ENCODE assay signal across 11 cellular contexts in genomic region chr21:44794031-44794374, GRCh38. TPM values are rescaled to one million over a fixed set of nuclear protein-coding genes. Genes with fewer than 3 reads are reported as not detected.
DNase-seq lines count a peak whose midpoint lies in the region; ATAC-seq and TF ChIP-seq lines count a peak whose summit lies in the region.
"Had no signal": no experiment of that assay in that cellular context is flagged by ENCODE, and none has a peak within 500 bp of the region (broad histone marks: within the 10 kb centered on the region; RNA-seq: fewer than 3 reads in every experiment).

No MANE protein-coding gene starts in this region.

- no peak overlapping the region for H3K14ac ChIP-seq in mesenchymal stem cell (ENCODE audit: low read length in 2 of 2)

- H3K4ac ChIP-seq in mesenchymal stem cell (ENCODE audit: low read depth in 1 of 2, low read length in 2 of 2): no peak overlapping the region

- no peak for DNase-seq in Caco-2
- no peak for DNase-seq in adipocyte (ENCODE audit: low read depth)
- no peak for DNase-seq in mesenchymal stem cell
- DNase-seq in NCI-H1436 treated with DMSO at 0.1 percent for 48 hours (lab: John Stamatoyannopoulos, UW): no peak

- peaks cover 2% of the 10 kb centered on the region; the same call in 1 of the 2 replicates for H3K36me3 ChIP-seq in Caco-2 (ENCODE audit: control insufficient read depth, insufficient read depth, low read length)
- H3K36me3 ChIP-seq in adipocyte (ENCODE audit: control insufficient read depth, insufficient read depth, low read length, severe bottlenecking): peaks cover 20% of the 10 kb centered on the region
- H3K36me3 ChIP-seq in mesenchymal stem cell (ENCODE audit: control insufficient read depth in 1 of 2, insufficient read depth in 2 of 2, low read depth in 1 of 2, low read length in 2 of 2): peaks cover 7 to 36% of the 10 kb centered on the region in 2 experiments

- WGBS in mesenchymal stem cell: 93% methylated on average over 1 of the region's 1 CpG

- no peak overlapping the region for H2BK5ac ChIP-seq in mesenchymal stem cell (ENCODE audit: low read depth, low read length, poor library complexity, severe bottlenecking)

- no peak overlapping the region for H3K18ac ChIP-seq in mesenchymal stem cell (ENCODE audit: low read depth in 1 of 2, low read length in 2 of 2)

- no peak overlapping the region for H3K4me3 ChIP-seq in Caco-2 (ENCODE audit: low read depth, low read length)
- no peak overlapping the region for H3K4me3 ChIP-seq in adipocyte (ENCODE audit: low read length)
- no peak overlapping the region for H3K4me3 ChIP-seq in mesenchymal stem cell (ENCODE audit: insufficient read depth in 1 of 2, low read depth in 1 of 2, low read length in 2 of 2)
- H3K4me3 ChIP-seq: GM23248, PC-9, SJCRH30 had no signal

- ATAC-seq in GM19324 (IDR thresholded peaks at IDR 0.05; ENCODE audit: low FRiP score, unreplicated experiment): no peak
- ATAC-seq in HG03354 (IDR thresholded peaks at IDR 0.05; ENCODE audit: poor library complexity, severe bottlenecking, unreplicated experiment): no peak

- H3K27me3 ChIP-seq in Caco-2 (replicated peaks; ENCODE audit: control insufficient read depth, insufficient read depth, low read length): no peaks in the 10 kb centered on the region
- H3K27me3 ChIP-seq in adipocyte (replicated peaks; ENCODE audit: control insufficient read depth, insufficient read depth, low read length): no peaks in the 10 kb centered on the region
- H3K27me3 ChIP-seq in mesenchymal stem cell (ENCODE audit: control insufficient read depth in 1 of 2, insufficient read depth in 1 of 2, low read length in 2 of 2): no peaks in the 10 kb centered on the region
- H3K27me3 ChIP-seq: SJCRH30 had no signal

- no peak overlapping the region for H3K23ac ChIP-seq in mesenchymal stem cell (ENCODE audit: low read length in 2 of 2)

- H2BK120ac ChIP-seq in mesenchymal stem cell (ENCODE audit: low read depth, low read length): no peak overlapping the region

- BruUV-seq in Caco-2 (replicated peaks; lab: Mats Ljungman, UMichigan): no TSS peak

- no peak overlapping the region for H2BK12ac ChIP-seq in mesenchymal stem cell (ENCODE audit: low read length in 2 of 2)

- POLR2A ChIA-PET in Caco-2 (lab: Charles Lee): no interaction called here

- H3K9me3 ChIP-seq in Caco-2: no peaks in the 10 kb centered on the region
- no peaks in the 10 kb centered on the region for H3K9me3 ChIP-seq in adipocyte (ENCODE audit: control insufficient read depth, low read length)
- H3K9me3 ChIP-seq in mesenchymal stem cell (ENCODE audit: control insufficient read depth, low read length): no peaks in the 10 kb centered on the region
- H3K9me3 ChIP-seq: SJCRH30 had no signal

- no peak overlapping the region for H2BK15ac ChIP-seq in mesenchymal stem cell (ENCODE audit: low read depth, poor library complexity, severe bottlenecking)

- H2AFZ ChIP-seq in mesenchymal stem cell (ENCODE audit: low read depth, low read length): no peak overlapping the region
- H2AFZ ChIP-seq: GM23248, PC-9 had no signal

- intact Hi-C loops in Caco-2 (cut with micrococcal nuclease; ENCODE audit: unreplicated experiment): loop anchor here (10.0 kb wide), 1 partner anchor 279 kb away; no protein-coding TSS in a partner anchor

- H3K36me3 Mint-ChIP-seq in Caco-2 (ENCODE audit: insufficient read depth, unreplicated experiment) (peaks cover 48% of the 10 kb centered on the region), IgD-negative memory B cell (peaks cover 6% of the 10 kb centered on the region)

- H3K9ac ChIP-seq in adipocyte (ENCODE audit: low read length): peak overlapping the region; percentile 8
- peak overlapping the region; percentile 27 for H3K9ac ChIP-seq in mesenchymal stem cell (ENCODE audit: low read length)
- H3K9ac ChIP-seq: GM23248 had no signal

- CTCF ChIA-PET in Caco-2 (lab: Charles Lee): interaction anchor here (0.6 to 2.1 kb wide), 18 partner anchors 9 to 452 kb away, joined by 3 to 46 read pairs (median 4); partner anchors contain the start of gene PTTG1IP

- H3K4me3 Mint-ChIP-seq in Caco-2 (ENCODE audit: unreplicated experiment) (no peak overlapping the region), IgD-negative memory B cell (no peak overlapping the region)

- no peak overlapping the region for H3K4me2 ChIP-seq in mesenchymal stem cell (ENCODE audit: low read length, poor library complexity, severe bottlenecking)
- H3K4me2 ChIP-seq: PC-9 had no signal

- peaks cover 19% of the 10 kb centered on the region for H3K4me1 Mint-ChIP-seq in Caco-2 (ENCODE audit: low read depth, unreplicated experiment)
- peaks cover 37 to 45% (median 45%) of the 10 kb centered on the region in 3 donors for H3K4me1 Mint-ChIP-seq in IgD-negative memory B cell

- no peak overlapping the region for H4K8ac ChIP-seq in mesenchymal stem cell (ENCODE audit: low read length)

- H3K27ac ChIP-seq in mesenchymal stem cell (ENCODE audit: low read length, poor library complexity, severe bottlenecking): no peak overlapping the region
- H3K27ac ChIP-seq: C4-2B, GM23248, PC-9, SJCRH30 had no signal

- no peaks in the 10 kb centered on the region for H3K27me3 Mint-ChIP-seq in Caco-2 (ENCODE audit: insufficient read depth, unreplicated experiment)
- H3K27me3 Mint-ChIP-seq in IgD-negative memory B cell: no peaks in the 10 kb centered on the region

- peak overlapping the region; percentile 65 for H2AK5ac ChIP-seq in mesenchymal stem cell (ENCODE audit: low read length, severe bottlenecking)

- no peak overlapping the region for H4K91ac ChIP-seq in mesenchymal stem cell (ENCODE audit: low read length)

- TF ChIP-seq CTCF in Caco-2 (IDR thresholded peaks at IDR 0.05; ENCODE audit: insufficient read depth in 1 of 2, low read depth in 1 of 2, low read length in 1 of 2, severe bottlenecking in 1 of 2, unreplicated experiment in 1 of 2): no peak

- H3K79me1 ChIP-seq in mesenchymal stem cell (replicated peaks; ENCODE audit: low read length, poor library complexity, severe bottlenecking): peaks cover 46% of the 10 kb centered on the region

- H3K9me3 Mint-ChIP-seq in Caco-2 (ENCODE audit: unreplicated experiment) (no peaks in the 10 kb centered on the region), IgD-negative memory B cell (no peaks in the 10 kb centered on the region)

- H3K27ac Mint-ChIP-seq in Caco-2 (ENCODE audit: unreplicated experiment) (peak overlapping the region; percentile 53), IgD-negative memory B cell (peak overlapping the region in 2 of 3 donors; percentile 31 to 61)

- H3K4me1 ChIP-seq in Caco-2: peaks cover 24% of the 10 kb centered on the region
- peaks cover 45% of the 10 kb centered on the region for H3K4me1 ChIP-seq in adipocyte (ENCODE audit: control insufficient read depth, insufficient read depth, low read length)
- H3K4me1 ChIP-seq in mesenchymal stem cell (ENCODE audit: control insufficient read depth, insufficient read depth, low read depth, low read length): peaks cover 1% of the 10 kb centered on the region
- H3K4me1 ChIP-seq: SJCRH30 had no signal

RNA-seq across cellular contexts. Expression of gene UBE2G2, which starts 7.6 kb away (rescaled TPM):
- 91.3 and 103 TPM in 2 replicates for total RNA-seq in Caco-2 (2022)
- polyA plus RNA-seq in IgD-negative memory B cell: 55.7 TPM
- 40.3 TPM for polyA plus RNA-seq in mesenchymal stem cell (2013, experiment 1 of 2)
- 37.8 TPM for polyA plus RNA-seq in mesenchymal stem cell (2013, experiment 2 of 2)

RNA-seq across cellular contexts. Expression of gene SUMO3, which starts 23.9 kb away (rescaled TPM):
- total RNA-seq in Caco-2 (2022): 110 and 118 TPM in 2 replicates
- polyA plus RNA-seq in IgD-negative memory B cell: 92.3 TPM
- polyA plus RNA-seq in mesenchymal stem cell (2013, experiment 1 of 2): 110 TPM
- 108 TPM for polyA plus RNA-seq in mesenchymal stem cell (2013, experiment 2 of 2)
